16 cellular contexts compared by ENCODE assay signal in genomic region chr22:33326540-33327295, GRCh38.
DNase-seq lines count a peak whose midpoint lies in the region; ATAC-seq and TF ChIP-seq lines count a peak whose summit lies in the region.
"Had no signal": no experiment of that assay in that cellular context is flagged by ENCODE, and none has a peak within 500 bp of the region (broad histone marks: within the 10 kb centered on the region; RNA-seq: fewer than 3 reads in every experiment).

No MANE protein-coding gene starts in this region.

- no peak overlapping the region for H4K8ac ChIP-seq in mesendoderm (ENCODE audit: low read depth, low read length)

- no peak for TF ChIP-seq POLR2A in tibial nerve (IDR thresholded peaks at IDR 0.05)

- peak overlapping the region; percentile 47 to 89 (median 81) for H3K4me2 ChIP-seq in BLaER1 treated with 17β-estradiol and CSF1 and Interleukin-3, amounts not matched to agents 10 nM and 100 nM
- H3K4me2 ChIP-seq in mesendoderm (ENCODE audit: low read length) = no peak overlapping the region
- H3K4me2 ChIP-seq: SK-N-SH had no signal

- no peaks in the 10 kb centered on the region for H3K27me3 Mint-ChIP-seq in activated B cell treated with CpG ODN at 0.5 μM for 24 hours
- no peaks in the 10 kb centered on the region for H3K27me3 Mint-ChIP-seq in CD8-positive, alpha-beta T cell (ENCODE audit: low read depth)
- H3K27me3 Mint-ChIP-seq: IgD-negative memory B cell had no signal

- H3K27ac ChIP-seq in BLaER1 treated with 17β-estradiol and CSF1 and Interleukin-3, amounts not matched to agents 10 nM and 100 nM = peak overlapping the region in 6 of 11 experiments; percentile 41 to 79 (median 66); a peak in 7 of 22 replicates
- H3K27ac ChIP-seq in mesendoderm (ENCODE audit: low read depth, low read length) = no peak overlapping the region
- H3K27ac ChIP-seq in CD8-positive, alpha-beta T cell (ENCODE audit: low read depth, low read length) = no peak overlapping the region
- H3K27ac ChIP-seq in tibial nerve = no peak overlapping the region

- H3K23ac ChIP-seq in mesendoderm (ENCODE audit: low read length) = no peak overlapping the region

- no peak overlapping the region for H2BK120ac ChIP-seq in mesendoderm (ENCODE audit: low read depth, low read length)

- no peak for ATAC-seq in activated B cell treated with CpG ODN at 0.5 μM for 24 hours (ENCODE audit: low read depth)
- ATAC-seq in CD8-positive, alpha-beta T cell = no peak
- ATAC-seq: HCT116, PC-3 had no signal

- H3K36me3 Mint-ChIP-seq in activated B cell treated with CpG ODN at 0.5 μM for 24 hours (ENCODE audit: low read depth) = peaks cover 8% of the 10 kb centered on the region
- H3K36me3 Mint-ChIP-seq in CD8-positive, alpha-beta T cell = no peaks in the 10 kb centered on the region

- H2BK15ac ChIP-seq in mesendoderm (replicated peaks; ENCODE audit: low read depth) = no peak overlapping the region

- CTCF ChIA-PET in activated B cell treated with CpG ODN at 0.5 μM for 24 hours (lab: Charles Lee) = interaction anchor here (2.1 kb wide), 1 partner anchor 192 kb away, joined by 6 read pairs; no protein-coding TSS in a partner anchor
- CTCF ChIA-PET in CD8-positive, alpha-beta T cell (lab: Charles Lee) = interaction anchor here (1.3 kb wide), 1 partner anchor 9 kb away, joined by 4 read pairs; no protein-coding TSS in a partner anchor

- no CpG with 5 or more reads among the region's 10 CpGs for WGBS in mesendoderm (ENCODE audit: extremely low coverage, insufficient coverage, low lambda C conversion rate)
- 90 to 92% methylated on average over 10 of the region's 10 CpGs for WGBS in tibial nerve, 2 donors

- no peak overlapping the region for H2AK5ac ChIP-seq in mesendoderm (ENCODE audit: low read length)

- H3K9me3 ChIP-seq in BLaER1 treated with 17β-estradiol and CSF1 and Interleukin-3, amounts not matched to agents 10 nM and 100 nM (replicated peaks in 1 of 11) = no peaks in the 10 kb centered on the region
- H3K9me3 ChIP-seq in CD8-positive, alpha-beta T cell (ENCODE audit: low read length) = no peaks in the 10 kb centered on the region
- H3K9me3 ChIP-seq in tibial nerve = no peaks in the 10 kb centered on the region
- H3K9me3 ChIP-seq: SK-N-SH had no signal

- intact Hi-C loops in activated B cell treated with CpG ODN at 0.5 μM for 24 hours (cut with micrococcal nuclease) = no loop called here
- intact Hi-C loops in CD8-positive, alpha-beta T cell (cut with DNase I, micrococcal nuclease) = no loop called here

- peak overlapping the region; percentile 86 for H3K27ac Mint-ChIP-seq in activated B cell treated with CpG ODN at 0.5 μM for 24 hours
- H3K27ac Mint-ChIP-seq in CD8-positive, alpha-beta T cell = no peak overlapping the region

- H3K4me1 Mint-ChIP-seq in activated B cell treated with CpG ODN at 0.5 μM for 24 hours = peaks cover 52% of the 10 kb centered on the region
- H3K4me1 Mint-ChIP-seq in CD8-positive, alpha-beta T cell (ENCODE audit: low read depth) = no peaks in the 10 kb centered on the region

- H3K4ac ChIP-seq in mesendoderm (ENCODE audit: low read depth, low read length) = no peak overlapping the region

- H3K4me3 ChIP-seq in BLaER1 treated with 17β-estradiol and CSF1 and Interleukin-3, amounts not matched to agents 10 nM and 100 nM = no peak overlapping the region
- H3K4me3 ChIP-seq in mesendoderm (ENCODE audit: low read length) (no peak overlapping the region), tibial nerve (no peak overlapping the region)
- no peak overlapping the region for H3K4me3 ChIP-seq in CD8-positive, alpha-beta T cell (ENCODE audit: low read depth, low read length)

- no peaks in the 10 kb centered on the region for H3K79me1 ChIP-seq in mesendoderm (ENCODE audit: low read length)

- no peak for TF ChIP-seq EP300 in tibial nerve (IDR thresholded peaks at IDR 0.05)

- no peak overlapping the region for H3K18ac ChIP-seq in mesendoderm (ENCODE audit: low read length)

- H3K56ac ChIP-seq in mesendoderm (ENCODE audit: low read length) = no peak overlapping the region

- H3K36me3 ChIP-seq in BLaER1 treated with 17β-estradiol and CSF1 and Interleukin-3, amounts not matched to agents 10 nM and 100 nM = peaks cover 0 to 26% (median 12%) of the 10 kb centered on the region in 11 experiments; a peak in 12 of 22 replicates
- H3K36me3 ChIP-seq in mesendoderm (ENCODE audit: control insufficient read depth, insufficient read depth, low read length) (no peaks in the 10 kb centered on the region), tibial nerve (peaks cover 0 to 20% (median 0%) of the 10 kb centered on the region in 3 donors)
- no peaks in the 10 kb centered on the region for H3K36me3 ChIP-seq in CD8-positive, alpha-beta T cell (ENCODE audit: insufficient read depth, low read length)

- H2BK5ac ChIP-seq in mesendoderm (ENCODE audit: low read length) = no peak overlapping the region

- H3K4me1 ChIP-seq in BLaER1 treated with 17β-estradiol and CSF1 and Interleukin-3, amounts not matched to agents 10 nM and 100 nM = peaks cover 27 to 51% (median 46%) of the 10 kb centered on the region in 10 experiments
- no peaks in the 10 kb centered on the region for H3K4me1 ChIP-seq in mesendoderm (ENCODE audit: control insufficient read depth, low read depth, low read length)
- no peaks in the 10 kb centered on the region for H3K4me1 ChIP-seq in CD8-positive, alpha-beta T cell (ENCODE audit: insufficient read depth, low read length)
- no peaks in the 10 kb centered on the region for H3K4me1 ChIP-seq in tibial nerve

- H3K27me3 ChIP-seq in BLaER1 treated with 17β-estradiol and CSF1 and Interleukin-3, amounts not matched to agents 10 nM and 100 nM = no peaks in the 10 kb centered on the region
- H3K27me3 ChIP-seq in mesendoderm (ENCODE audit: insufficient read depth, low read length, poor library complexity) (no peaks in the 10 kb centered on the region), tibial nerve (no peaks in the 10 kb centered on the region)
- H3K27me3 ChIP-seq in CD8-positive, alpha-beta T cell (ENCODE audit: insufficient read depth, low read length) = no peaks in the 10 kb centered on the region

- no peaks in the 10 kb centered on the region for H3K79me2 ChIP-seq in mesendoderm (ENCODE audit: control insufficient read depth, insufficient read depth, low read length)

- H4K5ac ChIP-seq in mesendoderm (ENCODE audit: low read length) = no peak overlapping the region

- peak; percentile 54 for DNase-seq in AG08395 (ENCODE audit: low spot score)
- no peak for DNase-seq in activated B cell treated with CpG ODN at 0.5 μM for 24 hours
- peak; percentile 44 for DNase-seq in mesendoderm
- DNase-seq in CD8-positive, alpha-beta T cell = no peak
- no peak for DNase-seq in NCI-H510A (lab: John Stamatoyannopoulos, UW)
- DNase-seq in dedifferentiated amniotic fluid mesenchymal stem cell (ENCODE audit: extremely low spot score) = no peak
- no peak for DNase-seq in tibial nerve (ENCODE audit: low spot score in 2 of 2)
- DNase-seq: C1 segment of cervical spinal cord, NCI-H1417 treated with DMSO at 0.1 percent for 48 hours, NCI-H2029, NCI-H524 treated with DMSO at 0.1 percent for 48 hours, PC-3, SK-N-SH had no signal

- H3K9me3 Mint-ChIP-seq in activated B cell treated with CpG ODN at 0.5 μM for 24 hours = peaks cover under 1% of the 10 kb centered on the region
- peaks cover 2% of the 10 kb centered on the region for H3K9me3 Mint-ChIP-seq in CD8-positive, alpha-beta T cell

- TF ChIP-seq CTCF in activated B cell treated with CpG ODN at 0.5 μM for 24 hours (IDR thresholded peaks at IDR 0.05) (no peak), tibial nerve (IDR thresholded peaks at IDR 0.05) (no peak)
- no peak for TF ChIP-seq CTCF in CD8-positive, alpha-beta T cell (IDR thresholded peaks at IDR 0.05)

- no peak overlapping the region for H3K4me3 Mint-ChIP-seq in activated B cell treated with CpG ODN at 0.5 μM for 24 hours
- no peak overlapping the region for H3K4me3 Mint-ChIP-seq in CD8-positive, alpha-beta T cell

- POLR2A ChIA-PET in activated B cell treated with CpG ODN at 0.5 μM for 24 hours (lab: Charles Lee) = interaction anchor here (1.0 kb wide), 1 partner anchor 249 kb away, joined by 3 read pairs; no protein-coding TSS in a partner anchor
- POLR2A ChIA-PET in CD8-positive, alpha-beta T cell (lab: Charles Lee) = no interaction called here

- H4K20me1 ChIP-seq in BLaER1 treated with 17β-estradiol and CSF1 and Interleukin-3, amounts not matched to agents 10 nM and 100 nM = peaks cover 0 to 4% (median 0%) of the 10 kb centered on the region in 11 experiments; a peak in 1 of 22 replicates

- H3K9ac ChIP-seq in BLaER1 treated with 17β-estradiol and CSF1 and Interleukin-3, amounts not matched to agents 10 nM and 100 nM = peak overlapping the region in 2 of 11 experiments; percentile 64 to 68; a peak in 4 of 22 replicates
- no peak overlapping the region for H3K9ac ChIP-seq in mesendoderm (ENCODE audit: low read length)
- H3K9ac ChIP-seq: SK-N-SH had no signal

Comparison
In these comparisons a context has a peak if more than half of its experiments do, and no peak if none do; other contexts are left out.
1. DNase-seq: peak in AG08395 (single experiment) and mesendoderm (single experiment); none in activated B cell treated with CpG ODN at 0.5 μM for 24 hours (single experiment), CD8-positive, alpha-beta T cell (0 of 7), NCI-H510A (single experiment), dedifferentiated amniotic fluid mesenchymal stem cell (single experiment) and tibial nerve (0 of 2).
2. H3K27ac ChIP-seq: peak in BLaER1 treated with 17β-estradiol and CSF1 and Interleukin-3, amounts not matched to agents 10 nM and 100 nM (6 of 11); none in mesendoderm (single experiment), CD8-positive, alpha-beta T cell (single experiment) and tibial nerve (0 of 4).